13 cellular contexts compared by ENCODE assay signal in the genomic region with DNA sequence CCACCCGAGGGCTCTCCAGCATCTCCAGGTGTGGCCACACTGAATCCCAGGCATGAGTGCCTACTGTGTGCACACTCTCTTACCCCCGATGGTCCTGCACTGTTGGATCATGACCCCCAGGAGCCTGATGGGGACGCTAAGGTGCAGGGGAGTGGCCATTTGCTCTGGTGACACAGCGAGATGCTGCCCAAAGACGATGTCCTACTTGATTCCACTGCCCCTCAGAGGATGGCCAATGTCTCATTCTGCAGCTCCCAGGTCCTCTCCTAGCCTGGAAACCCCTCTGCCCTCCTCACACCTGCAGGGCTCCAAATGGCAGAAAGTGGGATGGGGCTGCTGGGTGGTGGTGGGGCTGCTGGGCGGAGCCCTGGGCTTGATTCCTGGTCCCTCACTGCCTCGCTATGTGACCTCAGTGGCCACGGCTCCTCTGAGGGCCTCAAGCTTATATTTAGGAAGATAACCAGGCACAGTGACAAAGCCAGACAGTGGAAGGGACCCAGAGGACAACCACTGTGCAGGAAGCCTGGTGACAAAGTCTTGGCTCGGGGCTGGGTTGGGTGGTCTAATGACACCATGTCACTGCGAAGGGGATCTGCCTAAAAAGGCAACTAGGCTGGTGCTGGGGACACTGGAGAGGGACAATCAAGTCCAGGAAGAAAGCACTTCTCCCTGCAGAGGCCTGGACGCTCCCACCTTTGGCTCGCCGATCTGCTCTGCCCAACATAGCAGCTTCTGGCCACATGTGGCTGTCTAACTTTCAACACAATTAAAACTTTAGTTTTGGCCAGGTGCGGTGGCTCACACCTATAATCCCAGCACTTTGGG. TPM values are rescaled to one million over a fixed set of nuclear protein-coding genes. Genes with fewer than 3 reads are reported as not detected.
"Had no signal": no experiment of that assay in that cellular context is flagged by ENCODE, and none has a peak within 500 bp of the region (broad histone marks: within the 10 kb centered on the region; RNA-seq: fewer than 3 reads in every experiment).

No MANE protein-coding gene starts in this region.

- H3K9me3 ChIP-seq: body of pancreas, suprapubic skin had no signal

- DNase-seq: activated CD4-positive, alpha-beta T cell treated with anti-CD3 and anti-CD28 coated beads, Interleukin-2, amount 50 U/mL, for 1 hour; activated CD4-positive, CD25-positive, alpha-beta regulatory T cell; activated T-cell treated with anti-CD3 and anti-CD28 coated beads for 4 hours; body of pancreas; immature natural killer cell; retina; stimulated activated CD4-positive, alpha-beta T cell treated with anti-CD3 and anti-CD28 coated beads, Interleukin-1b, Interleukin-23, amount 100 ng/mL, for 48 hours; stimulated activated naive CD4-positive, alpha-beta T cell; T-helper 2 cell had no signal

- ATAC-seq: body of pancreas had no signal

- H3K36me3 Mint-ChIP-seq: activated naive CD4-positive, alpha-beta T cell treated with anti-CD3 and anti-CD28 coated beads, Interleukin-2, amount 50 U/mL, for 24 hours; immature natural killer cell had no signal

- H3K27ac Mint-ChIP-seq: activated naive CD4-positive, alpha-beta T cell treated with anti-CD3 and anti-CD28 coated beads, Interleukin-2, amount 50 U/mL, for 24 hours; immature natural killer cell had no signal

- H3K4me3 ChIP-seq: body of pancreas, suprapubic skin had no signal

- H3K4me1 ChIP-seq: suprapubic skin had no signal

- H3K27me3 Mint-ChIP-seq: activated naive CD4-positive, alpha-beta T cell treated with anti-CD3 and anti-CD28 coated beads, Interleukin-2, amount 50 U/mL, for 24 hours had no signal

- H3K4me3 Mint-ChIP-seq: activated naive CD4-positive, alpha-beta T cell treated with anti-CD3 and anti-CD28 coated beads, Interleukin-2, amount 50 U/mL, for 24 hours; immature natural killer cell had no signal

- H3K27me3 ChIP-seq: body of pancreas, suprapubic skin had no signal

- H3K9me3 Mint-ChIP-seq: activated naive CD4-positive, alpha-beta T cell treated with anti-CD3 and anti-CD28 coated beads, Interleukin-2, amount 50 U/mL, for 24 hours; immature natural killer cell had no signal

- H3K27ac ChIP-seq: body of pancreas, parathyroid adenoma, suprapubic skin had no signal

- H3K36me3 ChIP-seq: suprapubic skin had no signal

RNA-seq across cellular contexts. Expression of gene TGM2, which starts 28.4 kb away (rescaled TPM):
- total RNA-seq: activated CD8-positive, alpha-beta memory T cell treated with anti-CD3 and anti-CD28 coated beads for 36 hours had no signal
- polyA plus RNA-seq: immature natural killer cell had no signal
